In the genomic region with DNA sequence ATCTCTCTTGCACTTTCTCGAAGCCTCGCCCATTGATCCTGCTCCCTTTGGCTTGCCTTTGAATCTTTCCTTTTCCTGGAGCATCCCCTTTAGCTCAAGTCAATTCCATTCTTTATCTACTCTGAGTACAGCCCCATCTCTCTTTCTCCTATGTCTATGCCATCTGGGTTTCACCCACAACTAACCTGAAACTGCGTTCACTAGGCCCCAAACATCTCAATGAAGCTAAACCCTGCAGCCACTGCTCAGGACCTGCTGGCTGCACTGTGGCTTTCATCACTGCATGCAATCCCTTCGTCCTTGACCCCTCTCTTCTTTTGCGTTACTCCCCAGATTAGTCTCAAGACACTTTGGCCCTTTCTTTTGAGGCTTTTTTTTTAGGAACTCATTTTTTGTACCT, we compare ENCODE assay signal across 18 cellular contexts.
"Had no signal": no experiment of that assay in that cellular context is flagged by ENCODE, and none has a peak within 500 bp of the region (broad histone marks: within the 10 kb centered on the region; RNA-seq: fewer than 3 reads in every experiment).

No MANE protein-coding gene starts in this region.

- ATAC-seq: esophagus mucosa, left lobe of liver, lower lobe of right lung, right cardiac atrium, SK-N-SH treated with all-trans-retinoic acid at 6 μM for 48 hours, WTC11 had no signal

- H3K4me3 Mint-ChIP-seq: brain; naive B cell; T-helper 2 cell treated with Interferon-gamma antibody and Interleukin-4, amounts not matched to agents 5 μg/mL and 100 μg/mL, for 36 hours; WTC11 had no signal

- H3K9me3 Mint-ChIP-seq: naive B cell; T-helper 2 cell treated with Interferon-gamma antibody and Interleukin-4, amounts not matched to agents 5 μg/mL and 100 μg/mL, for 36 hours; WTC11 had no signal

- H3K36me3 Mint-ChIP-seq: brain, naive B cell, WTC11 had no signal

- DNase-seq: activated CD8-positive, alpha-beta memory T cell treated with anti-CD3 and anti-CD28 coated beads for 24 hours; activated CD8-positive, alpha-beta memory T cell treated with anti-CD3 and anti-CD28 coated beads, Interleukin-2, amount 50 U/mL, for 4 hours; anterior cingulate cortex; dermis blood vessel endothelial cell; effector CD8-positive, alpha-beta T cell; foreskin melanocyte; kidney; lower lobe of right lung; naive B cell; right cardiac atrium; stimulated activated CD4-positive, alpha-beta T cell treated with anti-CD3 and anti-CD28 coated beads, Interleukin-4, amount 100 ng/mL, for 4 hours; stomach had no signal

- H3K27ac Mint-ChIP-seq: naive B cell; T-helper 2 cell treated with Interferon-gamma antibody and Interleukin-4, amounts not matched to agents 5 μg/mL and 100 μg/mL, for 36 hours; WTC11 had no signal

- H3K4me1 Mint-ChIP-seq: WTC11 had no signal
